16 cellular contexts compared by ENCODE assay signal in the genomic region with DNA sequence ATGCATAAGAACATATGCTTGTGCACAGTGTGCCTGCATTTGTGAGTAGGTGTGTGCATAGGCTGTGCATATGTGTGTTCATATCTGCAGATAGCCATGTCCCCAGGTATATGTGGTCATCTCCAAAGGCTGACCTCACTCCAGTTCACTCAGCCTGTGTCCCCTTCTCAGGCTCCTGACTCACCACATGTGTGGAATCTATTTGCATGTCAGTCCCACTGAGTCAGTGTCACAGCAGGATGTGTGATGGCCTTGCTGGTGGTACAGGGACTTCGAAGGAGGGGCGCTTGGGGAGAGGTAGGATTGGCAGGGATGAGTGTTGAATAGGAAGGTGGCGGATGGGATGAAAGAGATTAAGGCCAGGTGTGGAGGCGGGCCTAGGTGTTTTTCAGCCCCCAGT. TPM values are rescaled to one million over a fixed set of nuclear protein-coding genes. Genes with fewer than 3 reads are reported as not detected.
DNase-seq lines count a peak whose midpoint lies in the region; ATAC-seq, FAIRE-seq and TF ChIP-seq lines count a peak whose summit lies in the region.
"Had no signal": no experiment of that assay in that cellular context is flagged by ENCODE, and none has a peak within 500 bp of the region (broad histone marks: within the 10 kb centered on the region; RNA-seq: fewer than 3 reads in every experiment).

No MANE protein-coding gene starts in this region.

- H3K18ac ChIP-seq in IMR-90 (ENCODE audit: low read depth, low read length), result no peak overlapping the region

- H3K4me3 Mint-ChIP-seq in MCF 10A (ENCODE audit: unreplicated experiment), result no peak overlapping the region
- H3K4me3 Mint-ChIP-seq in naive thymus-derived CD4-positive, alpha-beta T cell, result peak overlapping the region in 1 of 10 donors; percentile 62
- H3K4me3 Mint-ChIP-seq in stimulated activated memory B cell treated with anti-CD40 and anti-IgM and Interleukin-4, amounts not matched to agents 10 μg/mL and 1 μg/mL and 100 μg/mL, for 72 hours, result no peak overlapping the region
- H3K4me3 Mint-ChIP-seq: CD8-positive, alpha-beta T cell; nephron progenitor cell had no signal

- TF ChIP-seq CTCF in IMR-90 (conservative IDR thresholded peaks at IDR 0.05; ENCODE audit: low read depth, low read length) (no peak), MCF 10A (IDR thresholded peaks at IDR 0.05; ENCODE audit: unreplicated experiment) (no peak)

- TF ChIP-seq RAD21 in IMR-90 (IDR thresholded peaks at IDR 0.05; ENCODE audit: low read length), result no peak

- peak overlapping the region; percentile 18 for H2AFZ ChIP-seq in IMR-90 (replicated peaks; ENCODE audit: low read length, poor library complexity)

- in situ Hi-C loops in IMR-90 (cut with MboI; ENCODE audit: low sequenced_read_pairs), result loop anchor here (5.0 to 10.0 kb wide), 3 partner anchors 171 to 818 kb away; no protein-coding TSS in a partner anchor

- H3K14ac ChIP-seq in IMR-90 (replicated peaks; ENCODE audit: low read depth, low read length), result no peak overlapping the region

- H3K56ac ChIP-seq in IMR-90 (ENCODE audit: extremely low read depth, insufficient read depth, low read length), result no peak overlapping the region

- no peaks in the 10 kb centered on the region for H3K27me3 ChIP-seq in IMR-90 (ENCODE audit: control insufficient read depth, insufficient read depth, low read length)
- H3K27me3 ChIP-seq in naive thymus-derived CD4-positive, alpha-beta T cell (ENCODE audit: control insufficient read depth in 2 of 2, insufficient read depth in 2 of 2, low read length in 2 of 2), result no peaks in the 10 kb centered on the region
- H3K27me3 ChIP-seq: esophagus muscularis mucosa had no signal

- H3K9ac ChIP-seq in IMR-90 (ENCODE audit: low read depth, low read length), result no peak overlapping the region

- no peaks in the 10 kb centered on the region for H3K9me3 Mint-ChIP-seq in MCF 10A (ENCODE audit: unreplicated experiment)
- peaks cover 0 to 5% (median 0%) of the 10 kb centered on the region in 11 donors for H3K9me3 Mint-ChIP-seq in naive thymus-derived CD4-positive, alpha-beta T cell
- no peaks in the 10 kb centered on the region for H3K9me3 Mint-ChIP-seq in stimulated activated memory B cell treated with anti-CD40 and anti-IgM and Interleukin-4, amounts not matched to agents 10 μg/mL and 1 μg/mL and 100 μg/mL, for 72 hours
- H3K9me3 Mint-ChIP-seq: CD8-positive, alpha-beta T cell had no signal

- H3K27ac Mint-ChIP-seq in MCF 10A (ENCODE audit: low read depth, unreplicated experiment), result peak overlapping the region; percentile 91
- H3K27ac Mint-ChIP-seq in naive thymus-derived CD4-positive, alpha-beta T cell, result peak overlapping the region in 8 of 9 donors; percentile 43 to 97 (median 91)
- no peak overlapping the region for H3K27ac Mint-ChIP-seq in stimulated activated memory B cell treated with anti-CD40 and anti-IgM and Interleukin-4, amounts not matched to agents 10 μg/mL and 1 μg/mL and 100 μg/mL, for 72 hours
- H3K27ac Mint-ChIP-seq: CD8-positive, alpha-beta T cell; nephron progenitor cell had no signal

- intact Hi-C loops in IMR-90 (cut with micrococcal nuclease), result loop anchor here (1.0 to 2.0 kb wide), 7 partner anchors 56 to 723 kb away; no protein-coding TSS in a partner anchor
- intact Hi-C loops in MCF 10A (cut with micrococcal nuclease), result loop anchor here (1.0 to 5.0 kb wide), 5 partner anchors 124 to 826 kb away; partner anchors contain the start of gene KRT5
- intact Hi-C loops in naive thymus-derived CD4-positive, alpha-beta T cell (cut with micrococcal nuclease), result loop anchor here (1.0 to 5.0 kb wide), 7 partner anchors 122 to 826 kb away; no protein-coding TSS in a partner anchor

- no peak overlapping the region for H4K8ac ChIP-seq in IMR-90 (ENCODE audit: low read depth in 2 of 2, low read length in 2 of 2)

- H4K91ac ChIP-seq in IMR-90 (ENCODE audit: insufficient read depth, low read depth, low read length), result no peak overlapping the region

- FAIRE-seq in H54 (lab: Jason Lieb, UNC), result no peak
- FAIRE-seq: small intestine had no signal

- no peak overlapping the region for H2BK5ac ChIP-seq in IMR-90 (ENCODE audit: low read depth, low read length, poor library complexity, severe bottlenecking)

- H3K36me3 Mint-ChIP-seq in MCF 10A (ENCODE audit: insufficient read depth, unreplicated experiment), result peaks cover 6% of the 10 kb centered on the region
- H3K36me3 Mint-ChIP-seq in naive thymus-derived CD4-positive, alpha-beta T cell, result no peaks in the 10 kb centered on the region
- no peaks in the 10 kb centered on the region for H3K36me3 Mint-ChIP-seq in stimulated activated memory B cell treated with anti-CD40 and anti-IgM and Interleukin-4, amounts not matched to agents 10 μg/mL and 1 μg/mL and 100 μg/mL, for 72 hours
- H3K36me3 Mint-ChIP-seq: CD8-positive, alpha-beta T cell had no signal

- ATAC-seq in IMR-90 (ENCODE audit: low read depth) (no peak), GM18511 (IDR thresholded peaks at IDR 0.05; ENCODE audit: unreplicated experiment) (no peak)
- ATAC-seq in naive thymus-derived CD4-positive, alpha-beta T cell, result no peak
- no peak for ATAC-seq in stimulated activated memory B cell treated with anti-CD40 and anti-IgM and Interleukin-4, amounts not matched to agents 10 μg/mL and 1 μg/mL and 100 μg/mL, for 72 hours

- 0 out of 2 replicates have a peak overlapping the region, but pooled peaks have one; percentile 38 for H2BK120ac ChIP-seq in IMR-90 (ENCODE audit: low read depth, low read length)

- H3K4ac ChIP-seq in IMR-90 (ENCODE audit: low read depth, low read length), result no peak overlapping the region

- H3K4me1 Mint-ChIP-seq in MCF 10A (ENCODE audit: insufficient read depth, unreplicated experiment), result peaks cover 37% of the 10 kb centered on the region
- H3K4me1 Mint-ChIP-seq in naive thymus-derived CD4-positive, alpha-beta T cell, result peaks cover 22 to 36% (median 33%) of the 10 kb centered on the region in 7 donors
- H3K4me1 Mint-ChIP-seq in stimulated activated memory B cell treated with anti-CD40 and anti-IgM and Interleukin-4, amounts not matched to agents 10 μg/mL and 1 μg/mL and 100 μg/mL, for 72 hours, result peaks cover 7% of the 10 kb centered on the region
- H3K4me1 Mint-ChIP-seq: nephron progenitor cell had no signal

- no peaks in the 10 kb centered on the region for H3K79me1 ChIP-seq in IMR-90 (ENCODE audit: low read depth in 1 of 2, low read length in 2 of 2)

- no peak for TF ChIP-seq POLR2A in IMR-90 (IDR thresholded peaks at IDR 0.05; ENCODE audit: low read depth, low read length)
- TF ChIP-seq POLR2A in H54 (IDR thresholded peaks at IDR 0.05; ENCODE audit: low read depth, low read length), result no peak

- H3K23ac ChIP-seq in IMR-90 (ENCODE audit: low read depth, low read length), result no peak overlapping the region

- peak overlapping the region; percentile 38; the same call in 1 of the 2 replicates for H2AK5ac ChIP-seq in IMR-90 (ENCODE audit: low read depth, low read length)

- no peak overlapping the region for H3K27ac ChIP-seq in IMR-90 (ENCODE audit: insufficient read depth, low read length)
- H3K27ac ChIP-seq in naive thymus-derived CD4-positive, alpha-beta T cell (ENCODE audit: low read depth, low read length), result no peak overlapping the region
- H3K27ac ChIP-seq: esophagus muscularis mucosa, stomach had no signal

- BruUV-seq in IMR-90 (replicated peaks; lab: Mats Ljungman, UMichigan) (no TSS peak), MCF 10A (replicated peaks; lab: Mats Ljungman, UMichigan) (no TSS peak)

- H3K4me1 ChIP-seq in IMR-90 (ENCODE audit: control insufficient read depth, insufficient read depth, low read length), result no peaks in the 10 kb centered on the region
- H3K4me1 ChIP-seq in naive thymus-derived CD4-positive, alpha-beta T cell (ENCODE audit: control insufficient read depth in 2 of 2, insufficient read depth in 2 of 2, low read length in 2 of 2), result peaks cover 20 to 27% of the 10 kb centered on the region in 2 donors
- H3K4me1 ChIP-seq: prostate gland had no signal

- H4K5ac ChIP-seq in IMR-90 (ENCODE audit: low read depth, low read length), result no peak overlapping the region

- dilution Hi-C loops in IMR-90 (cut with HindIII; ENCODE audit: low sequenced_read_pairs, unreplicated experiment), result no loop called here

- H3K9me1 ChIP-seq in IMR-90 (ENCODE audit: insufficient read depth, low read length), result peaks cover 12% of the 10 kb centered on the region; the same call in 1 of the 2 replicates

- no peaks in the 10 kb centered on the region for H3K36me3 ChIP-seq in IMR-90 (ENCODE audit: control insufficient read depth, insufficient read depth, low read length)
- no peaks in the 10 kb centered on the region for H3K36me3 ChIP-seq in naive thymus-derived CD4-positive, alpha-beta T cell (ENCODE audit: control insufficient read depth in 2 of 3, insufficient read depth in 3 of 3, low read length in 3 of 3)
- H3K36me3 ChIP-seq: esophagus muscularis mucosa, prostate gland, stomach, upper lobe of left lung had no signal

- H3K4me3 ChIP-seq in IMR-90 (ENCODE audit: insufficient read depth, low read depth, low read length), result no peak overlapping the region
- H3K4me3 ChIP-seq in naive thymus-derived CD4-positive, alpha-beta T cell (ENCODE audit: low read length), result no peak overlapping the region
- H3K4me3 ChIP-seq: esophagus muscularis mucosa, prostate gland, stomach, upper lobe of left lung had no signal

- H2BK15ac ChIP-seq in IMR-90 (ENCODE audit: low read depth, low read length), result no peak overlapping the region; the same call in 2 of the 3 replicates

- H2BK20ac ChIP-seq in IMR-90 (ENCODE audit: low read depth, low read length), result no peak overlapping the region

- peak; percentile 72 for DNase-seq in EH (ENCODE audit: low read depth)
- DNase-seq in IMR-90, result peak; percentile 31
- no peak for DNase-seq in MCF 10A (ENCODE audit: unreplicated experiment)
- DNase-seq in naive thymus-derived CD4-positive, alpha-beta T cell, result no peak
- no peak for DNase-seq in H54 (ENCODE audit: insufficient read length, low spot score)
- no peak for DNase-seq in activated T-cell treated with anti-CD3 and anti-CD28 coated beads, Interleukin-2, amount 50 U/mL, for 48 hours

- H2AK9ac ChIP-seq in IMR-90 (replicated peaks; ENCODE audit: low read depth, low read length, poor library complexity), result no peak overlapping the region

- POLR2A ChIA-PET in IMR-90 (lab: Charles Lee; ENCODE audit: unreplicated experiment) (no interaction called here), MCF 10A (lab: Yijun Ruan, JAX) (interaction anchor here (0.6 to 13.5 kb wide), 13 partner anchors 12 to 720 kb away, joined by 3 to 373 read pairs (median 6); partner anchors contain the start of gene KRT5)
- POLR2A ChIA-PET in naive thymus-derived CD4-positive, alpha-beta T cell (lab: Charles Lee), result interaction anchor here (0.7 kb wide), 1 partner anchor 128 kb away, joined by 3 read pairs; no protein-coding TSS in a partner anchor

- H3K27me3 Mint-ChIP-seq in MCF 10A (ENCODE audit: insufficient read depth, unreplicated experiment), result no peaks in the 10 kb centered on the region
- peaks cover 0 to 5% (median 0%) of the 10 kb centered on the region in 5 donors for H3K27me3 Mint-ChIP-seq in naive thymus-derived CD4-positive, alpha-beta T cell
- peaks cover 21% of the 10 kb centered on the region for H3K27me3 Mint-ChIP-seq in stimulated activated memory B cell treated with anti-CD40 and anti-IgM and Interleukin-4, amounts not matched to agents 10 μg/mL and 1 μg/mL and 100 μg/mL, for 72 hours

- H4K20me1 ChIP-seq in IMR-90 (ENCODE audit: insufficient read depth, low read length), result no peaks in the 10 kb centered on the region

- no peak overlapping the region for H3K4me2 ChIP-seq in IMR-90 (ENCODE audit: low read depth, low read length)

- CTCF ChIA-PET in IMR-90 (lab: Yijun Ruan, JAX) (interaction anchor here (0.6 to 2.2 kb wide), 7 partner anchors 9 to 216 kb away, joined by 3 to 6 read pairs (median 3); no protein-coding TSS in a partner anchor), MCF 10A (lab: Yijun Ruan, JAX) (interaction anchor here (0.6 to 13.9 kb wide), 37 partner anchors 9 to 789 kb away, joined by 3 to 313 read pairs (median 5); partner anchors contain the start of genes KRT5 and KRT85)
- CTCF ChIA-PET in naive thymus-derived CD4-positive, alpha-beta T cell (lab: Charles Lee), result interaction anchor here (0.6 to 4.1 kb wide), 8 partner anchors 9 to 724 kb away, joined by 3 to 55 read pairs (median 4); no protein-coding TSS in a partner anchor

- 58% methylated on average over 2 of the region's 4 CpGs; no CpG with 5 or more reads in 1 of the 2 experiments for WGBS in IMR-90 (ENCODE audit: extremely low coverage in 2 of 2, insufficient read length in 1 of 2), 2 experiments

- H3K9me3 ChIP-seq in IMR-90 (ENCODE audit: control insufficient read depth, insufficient read depth, low read length), result no peaks in the 10 kb centered on the region
- no peaks in the 10 kb centered on the region for H3K9me3 ChIP-seq in naive thymus-derived CD4-positive, alpha-beta T cell (ENCODE audit: control insufficient read depth in 2 of 3, low read length in 3 of 3)
- H3K9me3 ChIP-seq: esophagus muscularis mucosa, prostate gland, stomach, upper lobe of left lung had no signal

RNA-seq across cellular contexts. Expression of gene KRT80, which starts 35.5 kb away (rescaled TPM):
- 0.54 and 0.56 TPM in 2 replicates for total RNA-seq in IMR-90 (2012; rRNA removed)
- polyA plus RNA-seq in IMR-90 (2012; rRNA removed), result 3.4 TPM in 2 replicates
- polyA plus RNA-seq in IMR-90 (2012; cell fraction: cytosol; rRNA removed), result 1.2 and 2.4 TPM in 2 replicates
- polyA plus RNA-seq in IMR-90 (2012; cell fraction: nucleus; rRNA removed; ENCODE audit: low replicate concordance), result 14.7 and 18.0 TPM in 2 replicates
- total RNA-seq in MCF 10A (2022), result 27.4 and 52.3 TPM in 2 replicates
- total RNA-seq in naive thymus-derived CD4-positive, alpha-beta T cell, result under 1 TPM in 1 of 5 experiments, not detected in 4; 0.12 TPM
- polyA plus RNA-seq in naive thymus-derived CD4-positive, alpha-beta T cell, result not detected
- total RNA-seq: CD8-positive, alpha-beta T cell; Right ventricle myocardium superior had no signal

Comparison
In these comparisons a context has a peak if more than half of its experiments do, and no peak if none do; other contexts are left out.
1. DNase-seq: peak in EH (single experiment) and IMR-90 (single experiment); none in MCF 10A (single experiment), naive thymus-derived CD4-positive, alpha-beta T cell (0 of 9), H54 (single experiment) and activated T-cell treated with anti-CD3 and anti-CD28 coated beads, Interleukin-2, amount 50 U/mL, for 48 hours (0 of 2).
2. RNA of gene KRT80, which starts 35.5 kb away (total RNA-seq): 27.4 to 52.3 TPM in MCF 10A; 0.54 to 0.56 TPM in IMR-90 and 0.12 TPM in naive thymus-derived CD4-positive, alpha-beta T cell; every median in the first group is over 10 times any median in the second.